10 cellular contexts compared by ENCODE assay signal in the genomic region with DNA sequence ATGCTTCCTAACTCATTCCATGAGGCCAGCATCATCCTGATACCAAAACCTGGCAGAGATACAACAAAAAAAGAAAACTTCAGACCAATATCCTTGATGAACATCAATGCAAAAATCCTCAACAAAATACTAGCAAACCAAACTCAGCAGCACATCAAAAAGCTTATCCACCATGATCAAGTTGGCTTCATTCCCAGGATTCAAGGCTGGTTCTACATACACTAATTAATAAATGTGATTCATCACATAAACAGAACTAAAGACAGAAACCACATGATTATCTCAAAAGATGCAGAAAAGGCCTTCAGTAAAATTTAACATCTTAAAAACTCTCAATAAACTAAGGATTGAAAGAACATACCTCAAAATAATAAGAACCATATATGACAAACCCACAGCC. TPM values are rescaled to one million over a fixed set of nuclear protein-coding genes. Genes with fewer than 3 reads are reported as not detected.
DNase-seq lines count a peak whose midpoint lies in the region; ATAC-seq and TF ChIP-seq lines count a peak whose summit lies in the region.
"Not testable (repeated sequence)": the region's sequence is repeated elsewhere in the genome, so short reads cannot be mapped to it uniquely, and the experiment has no call there.
"Had no signal": no experiment of that assay in that cellular context is flagged by ENCODE, and none has a peak within 500 bp of the region (broad histone marks: within the 10 kb centered on the region; RNA-seq: fewer than 3 reads in every experiment).

No MANE protein-coding gene starts in this region.

- not testable (repeated sequence) for H3K27ac ChIP-seq in IMR-90 (ENCODE audit: insufficient read depth, low read length)

- H2BK5ac ChIP-seq in IMR-90 (ENCODE audit: low read depth, low read length, poor library complexity, severe bottlenecking): not testable (repeated sequence)

- not testable (repeated sequence) for H3K4me3 ChIP-seq in IMR-90 (ENCODE audit: insufficient read depth, low read depth, low read length); fibroblast of the aortic adventitia (ENCODE audit: low read depth, low read length)

- H3K4me2 ChIP-seq in IMR-90 (ENCODE audit: low read depth, low read length): not testable (repeated sequence)

- not testable (repeated sequence) for H4K5ac ChIP-seq in IMR-90 (ENCODE audit: low read depth, low read length)

- not testable (repeated sequence) for H3K56ac ChIP-seq in IMR-90 (ENCODE audit: extremely low read depth, insufficient read depth, low read length)

- not testable (repeated sequence) for H2AFZ ChIP-seq in IMR-90 (replicated peaks; ENCODE audit: low read length, poor library complexity)

- not testable (repeated sequence) for H3K27me3 ChIP-seq in IMR-90 (ENCODE audit: control insufficient read depth, insufficient read depth, low read length)

- not testable (repeated sequence) for ATAC-seq in IMR-90 (ENCODE audit: low read depth); activated CD8-positive, alpha-beta T cell treated with anti-CD3 and anti-CD28 coated beads for 36 hours; central memory CD8-positive, alpha-beta T cell (replicated peaks; ENCODE audit: extremely low read depth, poor library complexity, severe bottlenecking)

- intact Hi-C loops in IMR-90 (cut with micrococcal nuclease); activated CD8-positive, alpha-beta T cell treated with anti-CD3 and anti-CD28 coated beads for 36 hours (cut with micrococcal nuclease): not testable (repeated sequence)

- CTCF ChIA-PET in IMR-90 (lab: Yijun Ruan, JAX): not testable (repeated sequence)
- CTCF ChIA-PET in activated CD8-positive, alpha-beta T cell treated with anti-CD3 and anti-CD28 coated beads for 36 hours (lab: Charles Lee): interaction anchor here (1.1 to 1.4 kb wide), 2 partner anchors 10 to 11 kb away, joined by 3 to 5 read pairs; no protein-coding TSS in a partner anchor

- not testable (repeated sequence) for H3K4me3 Mint-ChIP-seq in activated CD8-positive, alpha-beta T cell treated with anti-CD3 and anti-CD28 coated beads for 36 hours; central memory CD8-positive, alpha-beta T cell

- H3K79me1 ChIP-seq in IMR-90 (ENCODE audit: low read depth in 1 of 2, low read length in 2 of 2): not testable (repeated sequence)

- not testable (repeated sequence) for H3K23ac ChIP-seq in IMR-90 (ENCODE audit: low read depth, low read length)

- not testable (repeated sequence) for H3K27me3 Mint-ChIP-seq in activated CD8-positive, alpha-beta T cell treated with anti-CD3 and anti-CD28 coated beads for 36 hours; central memory CD8-positive, alpha-beta T cell

- H3K4me1 Mint-ChIP-seq in activated CD8-positive, alpha-beta T cell treated with anti-CD3 and anti-CD28 coated beads for 36 hours (ENCODE audit: low read depth): peaks cover 10% of the 10 kb centered on the region
- not testable (repeated sequence) for H3K4me1 Mint-ChIP-seq in central memory CD8-positive, alpha-beta T cell

- H3K14ac ChIP-seq in IMR-90 (replicated peaks; ENCODE audit: low read depth, low read length): not testable (repeated sequence)

- H2AK5ac ChIP-seq in IMR-90 (ENCODE audit: low read depth, low read length): not testable (repeated sequence)

- TF ChIP-seq POLR2A in IMR-90 (IDR thresholded peaks at IDR 0.05; ENCODE audit: low read depth, low read length): not testable (repeated sequence)

- TF ChIP-seq CTCF in AG09319 (IDR thresholded peaks at IDR 0.05; ENCODE audit: low read depth, low read length); IMR-90 (conservative IDR thresholded peaks at IDR 0.05; ENCODE audit: low read depth, low read length); activated CD8-positive, alpha-beta T cell treated with anti-CD3 and anti-CD28 coated beads for 36 hours (IDR thresholded peaks at IDR 0.05); fibroblast of the aortic adventitia (IDR thresholded peaks at IDR 0.05; ENCODE audit: insufficient read depth, low read length): not testable (repeated sequence)

- H4K8ac ChIP-seq in IMR-90 (ENCODE audit: low read depth in 2 of 2, low read length in 2 of 2): not testable (repeated sequence)

- in situ Hi-C loops in IMR-90 (cut with MboI; ENCODE audit: low sequenced_read_pairs): not testable (repeated sequence)

- H3K18ac ChIP-seq in IMR-90 (ENCODE audit: low read depth, low read length): not testable (repeated sequence)

- H3K9me1 ChIP-seq in IMR-90 (ENCODE audit: insufficient read depth, low read length): not testable (repeated sequence)

- H2BK120ac ChIP-seq in IMR-90 (ENCODE audit: low read depth, low read length): not testable (repeated sequence)

- peak overlapping the region; percentile 44 for H3K27ac Mint-ChIP-seq in activated CD8-positive, alpha-beta T cell treated with anti-CD3 and anti-CD28 coated beads for 36 hours
- peak overlapping the region; percentile 32 for H3K27ac Mint-ChIP-seq in central memory CD8-positive, alpha-beta T cell (ENCODE audit: low read depth)

- H3K4ac ChIP-seq in IMR-90 (ENCODE audit: low read depth, low read length): not testable (repeated sequence)

- not testable (repeated sequence) for BruUV-seq in IMR-90 (replicated peaks; lab: Mats Ljungman, UMichigan)

- H2BK20ac ChIP-seq in IMR-90 (ENCODE audit: low read depth, low read length): not testable (repeated sequence)

- DNase-seq in AG09319 (ENCODE audit: extremely low read depth, low read depth) (peak; percentile 44), EL (peak; percentile 64), IMR-90 (peak; percentile 67), amniotic epithelial cell (ENCODE audit: low read depth) (peak; percentile 52), fibroblast of the aortic adventitia (ENCODE audit: low read depth) (peak; percentile 15)
- not testable (repeated sequence) for DNase-seq in activated CD8-positive, alpha-beta T cell treated with anti-CD3 and anti-CD28 coated beads for 36 hours; central memory CD8-positive, alpha-beta T cell (ENCODE audit: low spot score in 2 of 2)

- not testable (repeated sequence) for H3K9ac ChIP-seq in IMR-90 (ENCODE audit: low read depth, low read length)

- not testable (repeated sequence) for H3K9me3 ChIP-seq in IMR-90 (ENCODE audit: control insufficient read depth, insufficient read depth, low read length)

- peaks cover 13% of the 10 kb centered on the region for H3K9me3 Mint-ChIP-seq in activated CD8-positive, alpha-beta T cell treated with anti-CD3 and anti-CD28 coated beads for 36 hours
- not testable (repeated sequence) for H3K9me3 Mint-ChIP-seq in central memory CD8-positive, alpha-beta T cell

- not testable (repeated sequence) for H3K36me3 ChIP-seq in IMR-90 (ENCODE audit: control insufficient read depth, insufficient read depth, low read length)

- TF ChIP-seq RAD21 in IMR-90 (IDR thresholded peaks at IDR 0.05; ENCODE audit: low read length): not testable (repeated sequence)

- dilution Hi-C loops in IMR-90 (cut with HindIII; ENCODE audit: low sequenced_read_pairs, unreplicated experiment): not testable (repeated sequence)

- POLR2A ChIA-PET in IMR-90 (lab: Charles Lee; ENCODE audit: unreplicated experiment); activated CD8-positive, alpha-beta T cell treated with anti-CD3 and anti-CD28 coated beads for 36 hours (lab: Charles Lee): not testable (repeated sequence)

- H3K36me3 Mint-ChIP-seq in activated CD8-positive, alpha-beta T cell treated with anti-CD3 and anti-CD28 coated beads for 36 hours (ENCODE audit: low read depth): peaks cover 64% of the 10 kb centered on the region
- peaks cover 15% of the 10 kb centered on the region for H3K36me3 Mint-ChIP-seq in central memory CD8-positive, alpha-beta T cell (ENCODE audit: insufficient read depth)

- H2AK9ac ChIP-seq in IMR-90 (replicated peaks; ENCODE audit: low read depth, low read length, poor library complexity): not testable (repeated sequence)

- not testable (repeated sequence) for H3K4me1 ChIP-seq in IMR-90 (ENCODE audit: control insufficient read depth, insufficient read depth, low read length)

- not testable (repeated sequence) for H4K20me1 ChIP-seq in IMR-90 (ENCODE audit: insufficient read depth, low read length)

- not testable (repeated sequence) for H2BK15ac ChIP-seq in IMR-90 (ENCODE audit: low read depth, low read length)

- H4K91ac ChIP-seq in IMR-90 (ENCODE audit: insufficient read depth, low read depth, low read length): not testable (repeated sequence)

RNA-seq across cellular contexts. Expression of gene ZBED2, which starts 35.5 kb away (rescaled TPM):
- total RNA-seq in IMR-90 (2012; rRNA removed) (0.72 and 1.1 TPM in 2 replicates), fibroblast of the aortic adventitia (ENCODE audit: low replicate concordance) (0.09 TPM in 1 of 2 replicates, not detected in the other)
- 0.36 and 0.51 TPM in 2 replicates for polyA plus RNA-seq in IMR-90 (2012; rRNA removed)
- polyA plus RNA-seq in IMR-90 (2012; cell fraction: cytosol; rRNA removed): 0.15 and 0.34 TPM in 2 replicates
- polyA plus RNA-seq in IMR-90 (2012; cell fraction: nucleus; rRNA removed; ENCODE audit: low replicate concordance): 0.10 and 0.21 TPM in 2 replicates
- 100 to 1,000 TPM; 226 to 235 TPM for total RNA-seq in activated CD8-positive, alpha-beta T cell treated with anti-CD3 and anti-CD28 coated beads for 36 hours
- total RNA-seq: G401, GM23338, H7 had no signal
- polyA plus RNA-seq: GM23338 had no signal

RNA-seq across cellular contexts. Expression of gene PLCXD2, which starts 43.8 kb away (rescaled TPM):
- total RNA-seq in IMR-90 (2012; rRNA removed) (2.2 and 2.5 TPM in 2 replicates), fibroblast of the aortic adventitia (ENCODE audit: low replicate concordance) (3.2 TPM in 1 of 2 replicates, not detected in the other)
- polyA plus RNA-seq in IMR-90 (2012; rRNA removed): 0.55 and 0.57 TPM in 2 replicates
- 0.20 and 0.37 TPM in 2 replicates for polyA plus RNA-seq in IMR-90 (2012; cell fraction: cytosol; rRNA removed)
- 0.74 and 1.9 TPM in 2 replicates for polyA plus RNA-seq in IMR-90 (2012; cell fraction: nucleus; rRNA removed; ENCODE audit: low replicate concordance)
- 10 to 100 TPM; 10.8 to 11.4 TPM for total RNA-seq in activated CD8-positive, alpha-beta T cell treated with anti-CD3 and anti-CD28 coated beads for 36 hours
- total RNA-seq: G401 had no signal

Comparison
In these comparisons a context has a peak if more than half of its experiments do, and no peak if none do; other contexts are left out.
1. RNA of gene ZBED2, which starts 35.5 kb away (total RNA-seq): 226 to 235 TPM in activated CD8-positive, alpha-beta T cell treated with anti-CD3 and anti-CD28 coated beads for 36 hours; 0.72 to 1.1 TPM in IMR-90 and 0.09 TPM in fibroblast of the aortic adventitia; every median in the first group is over 100 times any median in the second.